Comparison of ENCODE assay signal across 8 cellular contexts in genomic region chr10:97542169-97543024, GRCh38. TPM values are rescaled to one million over a fixed set of nuclear protein-coding genes. Genes with fewer than 3 reads are reported as not detected.
DNase-seq lines count a peak whose midpoint lies in the region; ATAC-seq lines count a peak whose summit lies in the region.

No MANE protein-coding gene starts in this region.

- no peaks in the 10 kb centered on the region for H3K36me3 Mint-ChIP-seq in activated naive CD4-positive, alpha-beta T cell treated with anti-CD3 and anti-CD28 coated beads, Interleukin-2, amount 50 U/mL, for 72 hours

- peak in 10 of 14 donors; percentile 30 to 83 (median 52) for DNase-seq in C1 segment of cervical spinal cord (lab: John Stamatoyannopoulos, UW)
- DNase-seq in M059J (ENCODE audit: low read depth), result peak; percentile 95
- peak; percentile 45 to 68 for DNase-seq in activated naive CD4-positive, alpha-beta T cell treated with anti-CD3 and anti-CD28 coated beads, Interleukin-2, amount 50 U/mL, for 72 hours (ENCODE audit: low spot score in 2 of 2)
- peak; percentile 78 for DNase-seq in Right ventricle myocardium superior
- DNase-seq in posterior cingulate gyrus, result peak in 8 of 10 donors; percentile 42 to 93 (median 66)
- DNase-seq in NCI-H128 (lab: John Stamatoyannopoulos, UW; ENCODE audit: unreplicated experiment), result no peak

- ATAC-seq in activated naive CD4-positive, alpha-beta T cell treated with anti-CD3 and anti-CD28 coated beads, Interleukin-2, amount 50 U/mL, for 72 hours, result peak; percentile 61 to 69
- ATAC-seq in Right ventricle myocardium superior (ENCODE audit: poor library complexity) (peak; percentile 77), GM21526 (IDR thresholded peaks at IDR 0.05; ENCODE audit: low FRiP score, unreplicated experiment) (no peak), HG03439 (IDR thresholded peaks at IDR 0.05; ENCODE audit: unreplicated experiment) (no peak)

- H3K9me3 Mint-ChIP-seq in activated naive CD4-positive, alpha-beta T cell treated with anti-CD3 and anti-CD28 coated beads, Interleukin-2, amount 50 U/mL, for 72 hours, result no peaks in the 10 kb centered on the region

- intact Hi-C loops in Right ventricle myocardium superior (cut with DNase I), result no loop called here
- intact Hi-C loops in posterior cingulate gyrus (cut with DNase I), result loop anchor here (2.0 kb wide), 1 partner anchor 44 kb away; the partner anchor contains the start of genes MMS19 and UBTD1

- peak overlapping the region; percentile 78 to 81 for H3K27ac Mint-ChIP-seq in activated naive CD4-positive, alpha-beta T cell treated with anti-CD3 and anti-CD28 coated beads, Interleukin-2, amount 50 U/mL, for 72 hours

RNA-seq across cellular contexts. Expression of gene ANKRD2, which starts 30.2 kb away (rescaled TPM):
- not detected in 2 replicates for total RNA-seq in M059J (2014; rRNA removed; shearing (Covaris generic))
- under 1 TPM; 0.25 to 0.39 TPM for total RNA-seq in activated naive CD4-positive, alpha-beta T cell treated with anti-CD3 and anti-CD28 coated beads, Interleukin-2, amount 50 U/mL, for 72 hours
- total RNA-seq in Right ventricle myocardium superior, result 152 TPM

RNA-seq across cellular contexts. Expression of gene HOGA1, which starts 41.8 kb away (rescaled TPM):
- total RNA-seq in M059J (2014; rRNA removed; shearing (Covaris generic)), result 0.12 and 0.71 TPM in 2 replicates
- not detected for total RNA-seq in activated naive CD4-positive, alpha-beta T cell treated with anti-CD3 and anti-CD28 coated beads, Interleukin-2, amount 50 U/mL, for 72 hours
- total RNA-seq in Right ventricle myocardium superior, result 18.7 TPM

RNA-seq across cellular contexts. Expression of gene UBTD1, which starts 43.7 kb away (rescaled TPM):
- total RNA-seq in M059J (2014; rRNA removed; shearing (Covaris generic)), result 21.8 and 40.5 TPM in 2 replicates
- 1 to 10 TPM; 1.9 to 3.5 TPM for total RNA-seq in activated naive CD4-positive, alpha-beta T cell treated with anti-CD3 and anti-CD28 coated beads, Interleukin-2, amount 50 U/mL, for 72 hours
- total RNA-seq in Right ventricle myocardium superior, result 26.7 TPM

RNA-seq across cellular contexts. Expression of gene MMS19, which starts 44.2 kb away (rescaled TPM):
- total RNA-seq in M059J (2014; rRNA removed; shearing (Covaris generic)), result 68.0 and 71.8 TPM in 2 replicates
- 100 to 1,000 TPM in 1 of 2 donors, 10 to 100 TPM in 1; 74.2 to 125 TPM for total RNA-seq in activated naive CD4-positive, alpha-beta T cell treated with anti-CD3 and anti-CD28 coated beads, Interleukin-2, amount 50 U/mL, for 72 hours
- 34.0 TPM for total RNA-seq in Right ventricle myocardium superior

RNA-seq across cellular contexts. Expression of gene C10orf62, which starts 47.1 kb away (rescaled TPM):
- total RNA-seq in M059J (2014; rRNA removed; shearing (Covaris generic)), result not detected in 2 replicates
- total RNA-seq in activated naive CD4-positive, alpha-beta T cell treated with anti-CD3 and anti-CD28 coated beads, Interleukin-2, amount 50 U/mL, for 72 hours, result not detected
- total RNA-seq in Right ventricle myocardium superior, result 0.48 TPM

Comparison
In these comparisons a context has a peak if more than half of its experiments do, and no peak if none do; other contexts are left out.
1. ATAC-seq: peak in activated naive CD4-positive, alpha-beta T cell treated with anti-CD3 and anti-CD28 coated beads, Interleukin-2, amount 50 U/mL, for 72 hours (2 of 2) and Right ventricle myocardium superior (single experiment); none in GM21526 (single experiment) and HG03439 (single experiment).
2. RNA of gene ANKRD2, which starts 30.2 kb away (total RNA-seq): 152 TPM in Right ventricle myocardium superior (single experiment); 0.25 to 0.39 TPM in activated naive CD4-positive, alpha-beta T cell treated with anti-CD3 and anti-CD28 coated beads, Interleukin-2, amount 50 U/mL, for 72 hours and not detected in M059J; every median in the first group is over 100 times any median in the second.
3. RNA of gene HOGA1, which starts 41.8 kb away (total RNA-seq): 18.7 TPM in Right ventricle myocardium superior (single experiment); 0.12 to 0.71 TPM in M059J and not detected in activated naive CD4-positive, alpha-beta T cell treated with anti-CD3 and anti-CD28 coated beads, Interleukin-2, amount 50 U/mL, for 72 hours; every median in the first group is over 10 times any median in the second.